Comparison of ENCODE assay signal across 8 cellular contexts in genomic region chr10:22345301-22346086, GRCh38. TPM values are rescaled to one million over a fixed set of nuclear protein-coding genes. Genes with fewer than 3 reads are reported as not detected.
DNase-seq lines count a peak whose midpoint lies in the region; ATAC-seq and TF ChIP-seq lines count a peak whose summit lies in the region.

Gene SPAG6, plus strand, starts transcription at chr10:22345496. Its CDS starts 116 bp downstream, at chr10:22345612.

- H3K36me3 Mint-ChIP-seq in naive thymus-derived CD4-positive, alpha-beta T cell: peaks cover 0 to 8% (median 0%) of the 10 kb centered on the region in 5 donors

- no peak within 1 kb of the TSS for H3K27ac ChIP-seq in naive thymus-derived CD4-positive, alpha-beta T cell (ENCODE audit: low read depth, low read length)

- peaks cover 26 to 47% of the 10 kb centered on the region in 2 donors for H3K27me3 ChIP-seq in naive thymus-derived CD4-positive, alpha-beta T cell (ENCODE audit: control insufficient read depth in 2 of 2, insufficient read depth in 2 of 2, low read length in 2 of 2)

- ATAC-seq in SK-N-SH treated with all-trans-retinoic acid at 6 μM for 48 hours (peak; percentile 16; the same call in 1 of the 3 replicates), HG03175 (IDR thresholded peaks at IDR 0.05; ENCODE audit: unreplicated experiment) (no peak)
- peak; percentile 48 for ATAC-seq in naive thymus-derived CD4-positive, alpha-beta T cell

- H3K36me3 ChIP-seq in naive thymus-derived CD4-positive, alpha-beta T cell (ENCODE audit: control insufficient read depth in 2 of 3, insufficient read depth in 3 of 3, low read length in 3 of 3): no peaks in the 10 kb centered on the region

- peak within 1 kb of the TSS in 7 of 9 donors; percentile 25 to 92 (median 58) for H3K27ac Mint-ChIP-seq in naive thymus-derived CD4-positive, alpha-beta T cell

- intact Hi-C loops in naive thymus-derived CD4-positive, alpha-beta T cell (cut with micrococcal nuclease): loop anchor here in 1 of 2 donors (10.0 kb wide), 1 partner anchor 849 kb away; the partner anchor contains the start of gene PTF1A

- H3K4me3 Mint-ChIP-seq in naive thymus-derived CD4-positive, alpha-beta T cell: peak within 1 kb of the TSS; percentile 9 to 75 (median 46)

- H3K4me1 ChIP-seq in naive thymus-derived CD4-positive, alpha-beta T cell (ENCODE audit: control insufficient read depth in 2 of 2, insufficient read depth in 2 of 2, low read length in 2 of 2): peaks cover under 1 to 6% of the 10 kb centered on the region in 2 donors

- peaks cover 0 to 47% (median 17%) of the 10 kb centered on the region in 11 donors for H3K9me3 Mint-ChIP-seq in naive thymus-derived CD4-positive, alpha-beta T cell

- H3K4me1 Mint-ChIP-seq in naive thymus-derived CD4-positive, alpha-beta T cell: peaks cover 0 to 24% (median 11%) of the 10 kb centered on the region in 7 donors

- DNase-seq in stimulated activated CD4-positive, alpha-beta T cell treated with anti-CD3 and anti-CD28 coated beads, Interleukin-15, amount 100 ng/mL, for 24 hours: peak; percentile 74
- DNase-seq in stimulated activated CD4-positive, alpha-beta T cell treated with anti-CD3 and anti-CD28 coated beads, Interleukin-12 subunit alpha, Interleukin-12 subunit beta, amount 100 ng/mL, for 4 hours: no peak
- DNase-seq in ecto neural progenitor cell (ENCODE audit: low spot score) (peak; percentile 85), HuH-7 (ENCODE audit: low spot score) (no peak), NCI-H524 treated with DMSO at 0.1 percent for 48 hours (lab: John Stamatoyannopoulos, UW) (no peak)
- DNase-seq in naive thymus-derived CD4-positive, alpha-beta T cell: peak in 4 of 9 donors; percentile 23 to 61 (median 38)

- no peak within 1 kb of the TSS for H3K4me3 ChIP-seq in naive thymus-derived CD4-positive, alpha-beta T cell (ENCODE audit: low read length)

- peaks cover 49 to 75% (median 57%) of the 10 kb centered on the region in 5 donors for H3K27me3 Mint-ChIP-seq in naive thymus-derived CD4-positive, alpha-beta T cell

- peaks cover 0 to 4% (median 0%) of the 10 kb centered on the region in 3 experiments for H3K9me3 ChIP-seq in naive thymus-derived CD4-positive, alpha-beta T cell (ENCODE audit: control insufficient read depth in 2 of 3, low read length in 3 of 3)

- POLR2A ChIA-PET in naive thymus-derived CD4-positive, alpha-beta T cell (lab: Charles Lee): interaction anchor here (0.6 to 1.2 kb wide), 3 partner anchors 15 to 92 kb away, joined by 3 to 6 read pairs (median 3); no protein-coding TSS in a partner anchor

- CTCF ChIA-PET in naive thymus-derived CD4-positive, alpha-beta T cell (lab: Charles Lee): no interaction called here

TF ChIP-seq in SK-N-SH treated with all-trans-retinoic acid at 6 μM for 48 hours, 23 proteins besides CTCF, POLR2A, EP300 and RAD21:
- TF ChIP-seq ZNF8 (CRISPR knock-in tag; IDR thresholded peaks at IDR 0.05): no peak
- TF ChIP-seq ZC3H10 (CRISPR knock-in tag; IDR thresholded peaks at IDR 0.05): no peak
- no peak for TF ChIP-seq TOX (CRISPR knock-in tag; IDR thresholded peaks at IDR 0.05; ENCODE audit: borderline replicate concordance)

RNA-seq across cellular contexts. Expression of gene SPAG6, which starts in this region (rescaled TPM):
- total RNA-seq in naive thymus-derived CD4-positive, alpha-beta T cell: under 1 TPM in 2 of 5 experiments, not detected in 3; 0.46 to 0.93 TPM
- polyA plus RNA-seq in naive thymus-derived CD4-positive, alpha-beta T cell: not detected

Comparison
In these comparisons a context has a peak if more than half of its experiments do, and no peak if none do; other contexts are left out.
1. DNase-seq: peak in stimulated activated CD4-positive, alpha-beta T cell treated with anti-CD3 and anti-CD28 coated beads, Interleukin-15, amount 100 ng/mL, for 24 hours (single experiment) and ecto neural progenitor cell (single experiment); none in stimulated activated CD4-positive, alpha-beta T cell treated with anti-CD3 and anti-CD28 coated beads, Interleukin-12 subunit alpha, Interleukin-12 subunit beta, amount 100 ng/mL, for 4 hours (single experiment), HuH-7 (single experiment) and NCI-H524 treated with DMSO at 0.1 percent for 48 hours (single experiment).
2. Peak in ATAC-seq in naive thymus-derived CD4-positive, alpha-beta T cell; RNA of the gene not detected or under 1 TPM.